Comparison of ENCODE assay signal across 2 cellular contexts in the genomic region with DNA sequence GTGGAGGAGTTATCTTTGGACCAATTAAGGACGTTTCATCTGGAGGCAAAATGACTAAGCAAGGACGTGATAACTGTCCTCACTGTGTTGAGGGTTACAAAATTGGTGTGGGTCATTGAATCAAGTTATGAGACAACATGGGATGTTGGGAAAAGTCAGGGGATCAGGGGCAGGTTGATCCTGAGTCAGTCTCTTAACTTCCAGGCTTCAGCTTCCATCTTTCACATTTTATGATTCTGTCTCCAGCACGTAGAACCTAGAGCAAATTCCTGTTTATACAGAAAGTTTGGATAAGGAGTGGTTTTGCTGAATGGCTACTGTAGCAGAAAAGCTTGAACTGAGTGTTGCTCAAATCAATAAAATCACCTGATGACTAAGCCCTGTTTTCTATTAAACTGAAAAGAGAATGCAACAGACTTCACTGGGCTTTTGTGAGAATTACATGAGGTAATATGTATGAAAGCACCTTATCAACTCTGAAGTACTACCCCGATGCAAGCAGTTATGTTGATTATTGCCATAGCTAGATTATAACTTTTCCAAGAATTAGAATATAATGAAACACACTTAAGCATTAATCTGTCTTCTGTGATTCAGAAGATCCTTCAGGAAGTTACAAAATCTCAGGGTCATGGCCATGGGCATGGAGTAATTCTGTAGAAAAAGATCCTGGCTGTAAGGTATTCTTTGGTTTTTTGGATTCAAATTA.
TF ChIP-seq lines count a peak whose summit lies in the region.

No MANE protein-coding gene starts in this region.

TF ChIP-seq in IMR-90, 13 proteins besides CTCF, POLR2A, EP300 and RAD21:
- no peak for TF ChIP-seq NFE2L2 (IDR thresholded peaks at IDR 0.05; ENCODE audit: low read depth, low read length)
- TF ChIP-seq MAFK (IDR thresholded peaks at IDR 0.05; ENCODE audit: low read depth, low read length), result no peak
- TF ChIP-seq RFX5 (IDR thresholded peaks at IDR 0.05; ENCODE audit: low read depth, low read length), result no peak
- TF ChIP-seq, protein P1, sequence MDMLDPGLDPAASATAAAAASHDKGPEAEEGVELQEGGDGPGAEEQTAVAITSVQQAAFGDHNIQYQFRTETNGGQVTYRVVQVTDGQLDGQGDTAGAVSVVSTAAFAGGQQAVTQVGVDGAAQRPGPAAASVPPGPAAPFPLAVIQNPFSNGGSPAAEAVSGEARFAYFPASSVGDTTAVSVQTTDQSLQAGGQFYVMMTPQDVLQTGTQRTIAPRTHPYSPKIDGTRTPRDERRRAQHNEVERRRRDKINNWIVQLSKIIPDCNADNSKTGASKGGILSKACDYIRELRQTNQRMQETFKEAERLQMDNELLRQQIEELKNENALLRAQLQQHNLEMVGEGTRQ (IDR thresholded peaks at IDR 0.05; ENCODE audit: low read depth, low read length), result no peak
- no peak for TF ChIP-seq CEBPB (IDR thresholded peaks at IDR 0.05; ENCODE audit: low read depth, low read length)
- TF ChIP-seq CHD1 (IDR thresholded peaks at IDR 0.05; ENCODE audit: low read depth, low read length), result no peak
- no peak for TF ChIP-seq SMC3 (IDR thresholded peaks at IDR 0.05; ENCODE audit: low read depth, low read length)
- TF ChIP-seq, protein P2, sequence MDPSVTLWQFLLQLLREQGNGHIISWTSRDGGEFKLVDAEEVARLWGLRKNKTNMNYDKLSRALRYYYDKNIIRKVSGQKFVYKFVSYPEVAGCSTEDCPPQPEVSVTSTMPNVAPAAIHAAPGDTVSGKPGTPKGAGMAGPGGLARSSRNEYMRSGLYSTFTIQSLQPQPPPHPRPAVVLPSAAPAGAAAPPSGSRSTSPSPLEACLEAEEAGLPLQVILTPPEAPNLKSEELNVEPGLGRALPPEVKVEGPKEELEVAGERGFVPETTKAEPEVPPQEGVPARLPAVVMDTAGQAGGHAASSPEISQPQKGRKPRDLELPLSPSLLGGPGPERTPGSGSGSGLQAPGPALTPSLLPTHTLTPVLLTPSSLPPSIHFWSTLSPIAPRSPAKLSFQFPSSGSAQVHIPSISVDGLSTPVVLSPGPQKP (IDR thresholded peaks at IDR 0.05; ENCODE audit: borderline replicate concordance, low read depth, low read length), result no peak
- no peak for TF ChIP-seq BHLHE40 (IDR thresholded peaks at IDR 0.05; ENCODE audit: low read depth, low read length)
- no peak for TF ChIP-seq MXI1 (IDR thresholded peaks at IDR 0.05; ENCODE audit: borderline replicate concordance, low read depth, low read length)
- no peak for TF ChIP-seq RCOR1 (IDR thresholded peaks at IDR 0.05; ENCODE audit: insufficient replicate concordance, low read length)
- no peak for TF ChIP-seq MAZ (IDR thresholded peaks at IDR 0.05; ENCODE audit: borderline replicate concordance, low read depth, low read length)
- no peak for TF ChIP-seq FOS (IDR thresholded peaks at IDR 0.05; ENCODE audit: low read depth, low read length)

TF ChIP-seq in SK-N-SH, 30 proteins besides CTCF, POLR2A, EP300 and RAD21:
- TF ChIP-seq GABPA (IDR thresholded peaks at IDR 0.05; ENCODE audit: low read depth) (no peak), FOXM1 (IDR thresholded peaks at IDR 0.05; ENCODE audit: low read depth) (no peak), RCOR1 (IDR thresholded peaks at IDR 0.05; ENCODE audit: low read length) (no peak), MXI1 (IDR thresholded peaks at IDR 0.05; ENCODE audit: low read depth, low read length) (no peak), POLR2AphosphoS5 (IDR thresholded peaks at IDR 0.05; ENCODE audit: low read depth, low read length) (no peak), SIN3A (IDR thresholded peaks at IDR 0.05; ENCODE audit: borderline replicate concordance, low read depth, low read length) (no peak), NFIC (IDR thresholded peaks at IDR 0.05; ENCODE audit: borderline replicate concordance) (no peak), MEF2A (IDR thresholded peaks at IDR 0.05; ENCODE audit: borderline replicate concordance, low read depth) (no peak), NRF1 (IDR thresholded peaks at IDR 0.05; ENCODE audit: low read depth, low read length) (no peak), CHD2 (IDR thresholded peaks at IDR 0.05; ENCODE audit: low read length, partially characterized antibody) (no peak)
- TF ChIP-seq, protein P3, sequence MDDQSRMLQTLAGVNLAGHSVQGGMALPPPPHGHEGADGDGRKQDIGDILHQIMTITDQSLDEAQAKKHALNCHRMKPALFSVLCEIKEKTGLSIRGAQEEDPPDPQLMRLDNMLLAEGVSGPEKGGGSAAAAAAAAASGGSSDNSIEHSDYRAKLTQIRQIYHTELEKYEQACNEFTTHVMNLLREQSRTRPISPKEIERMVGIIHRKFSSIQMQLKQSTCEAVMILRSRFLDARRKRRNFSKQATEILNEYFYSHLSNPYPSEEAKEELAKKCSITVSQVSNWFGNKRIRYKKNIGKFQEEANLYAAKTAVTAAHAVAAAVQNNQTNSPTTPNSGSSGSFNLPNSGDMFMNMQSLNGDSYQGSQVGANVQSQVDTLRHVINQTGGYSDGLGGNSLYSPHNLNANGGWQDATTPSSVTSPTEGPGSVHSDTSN (IDR thresholded peaks at IDR 0.05), result no peak
- TF ChIP-seq, protein P4, sequence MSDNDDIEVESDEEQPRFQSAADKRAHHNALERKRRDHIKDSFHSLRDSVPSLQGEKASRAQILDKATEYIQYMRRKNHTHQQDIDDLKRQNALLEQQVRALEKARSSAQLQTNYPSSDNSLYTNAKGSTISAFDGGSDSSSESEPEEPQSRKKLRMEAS (IDR thresholded peaks at IDR 0.05; ENCODE audit: low read depth), result no peak
- TF ChIP-seq, protein P5, sequence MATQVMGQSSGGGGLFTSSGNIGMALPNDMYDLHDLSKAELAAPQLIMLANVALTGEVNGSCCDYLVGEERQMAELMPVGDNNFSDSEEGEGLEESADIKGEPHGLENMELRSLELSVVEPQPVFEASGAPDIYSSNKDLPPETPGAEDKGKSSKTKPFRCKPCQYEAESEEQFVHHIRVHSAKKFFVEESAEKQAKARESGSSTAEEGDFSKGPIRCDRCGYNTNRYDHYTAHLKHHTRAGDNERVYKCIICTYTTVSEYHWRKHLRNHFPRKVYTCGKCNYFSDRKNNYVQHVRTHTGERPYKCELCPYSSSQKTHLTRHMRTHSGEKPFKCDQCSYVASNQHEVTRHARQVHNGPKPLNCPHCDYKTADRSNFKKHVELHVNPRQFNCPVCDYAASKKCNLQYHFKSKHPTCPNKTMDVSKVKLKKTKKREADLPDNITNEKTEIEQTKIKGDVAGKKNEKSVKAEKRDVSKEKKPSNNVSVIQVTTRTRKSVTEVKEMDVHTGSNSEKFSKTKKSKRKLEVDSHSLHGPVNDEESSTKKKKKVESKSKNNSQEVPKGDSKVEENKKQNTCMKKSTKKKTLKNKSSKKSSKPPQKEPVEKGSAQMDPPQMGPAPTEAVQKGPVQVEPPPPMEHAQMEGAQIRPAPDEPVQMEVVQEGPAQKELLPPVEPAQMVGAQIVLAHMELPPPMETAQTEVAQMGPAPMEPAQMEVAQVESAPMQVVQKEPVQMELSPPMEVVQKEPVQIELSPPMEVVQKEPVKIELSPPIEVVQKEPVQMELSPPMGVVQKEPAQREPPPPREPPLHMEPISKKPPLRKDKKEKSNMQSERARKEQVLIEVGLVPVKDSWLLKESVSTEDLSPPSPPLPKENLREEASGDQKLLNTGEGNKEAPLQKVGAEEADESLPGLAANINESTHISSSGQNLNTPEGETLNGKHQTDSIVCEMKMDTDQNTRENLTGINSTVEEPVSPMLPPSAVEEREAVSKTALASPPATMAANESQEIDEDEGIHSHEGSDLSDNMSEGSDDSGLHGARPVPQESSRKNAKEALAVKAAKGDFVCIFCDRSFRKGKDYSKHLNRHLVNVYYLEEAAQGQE (IDR thresholded peaks at IDR 0.05; ENCODE audit: low read depth, low read length), result no peak
- TF ChIP-seq, protein P1 (IDR thresholded peaks at IDR 0.05; ENCODE audit: borderline replicate concordance, low read depth, low read length), result no peak
